8 cellular contexts compared by ENCODE assay signal in the genomic region with DNA sequence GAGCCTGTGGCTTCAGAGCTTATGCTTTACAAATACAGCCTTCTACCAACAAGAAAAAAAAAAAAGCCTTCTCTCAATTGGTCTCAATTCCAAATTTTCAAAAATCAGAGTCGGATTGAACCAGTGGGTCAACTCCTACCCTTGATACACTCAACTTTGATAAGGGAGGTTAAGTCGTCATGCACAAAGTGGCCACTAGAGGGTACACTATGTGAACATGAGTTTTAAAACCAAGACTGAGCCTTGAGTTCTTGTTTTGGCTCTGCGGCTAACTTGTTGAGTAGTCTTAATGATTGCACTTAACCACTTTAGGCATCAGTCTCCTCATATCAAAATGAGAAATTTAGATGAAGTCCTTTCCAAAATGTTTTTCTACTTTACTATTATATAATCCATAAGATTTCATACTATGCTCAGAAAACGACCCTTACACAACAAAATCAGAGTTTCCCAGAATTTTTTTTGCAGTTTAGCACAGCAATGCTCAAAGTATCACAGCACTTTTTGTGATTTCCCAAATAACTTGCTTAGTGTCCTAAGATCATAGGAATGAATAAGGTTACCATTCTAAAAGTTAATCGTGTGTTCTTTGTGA.
DNase-seq lines count a peak whose midpoint lies in the region; ATAC-seq and TF ChIP-seq lines count a peak whose summit lies in the region.

No MANE protein-coding gene starts in this region.

- H3K36me3 ChIP-seq in CD4-positive, alpha-beta memory T cell (ENCODE audit: insufficient read depth, low read length): no peaks in the 10 kb centered on the region
- H3K36me3 ChIP-seq in ascending aorta: no peaks in the 10 kb centered on the region

- peaks cover 1 to 3% of the 10 kb centered on the region in 2 donors for H3K27me3 Mint-ChIP-seq in CD4-positive, alpha-beta memory T cell

- DNase-seq in CD4-positive, alpha-beta memory T cell: peak; percentile 44 to 57 (median 50)
- no peak for DNase-seq in RWPE1 (ENCODE audit: low spot score)
- peak in 1 of 2 donors; percentile 74 for DNase-seq in ascending aorta (ENCODE audit: low spot score in 2 of 2)
- peak; percentile 67 for DNase-seq in islet precursor cell
- peak; percentile 51 to 63 for DNase-seq in stimulated activated CD4-positive, alpha-beta T cell treated with anti-CD3 and anti-CD28 coated beads, Interleukin-4, amount 100 ng/mL, for 4 hours
- DNase-seq in NOMO-1 (lab: John Stamatoyannopoulos, UW; ENCODE audit: unreplicated experiment in 2 of 2): no peak

- POLR2A ChIA-PET in CD4-positive, alpha-beta memory T cell (lab: Charles Lee; ENCODE audit: partially characterized antibody): interaction anchor here (0.7 to 0.9 kb wide), 2 partner anchors 68 to 244 kb away, joined by 3 to 4 read pairs; no protein-coding TSS in a partner anchor
- POLR2A ChIA-PET in RWPE1 (lab: Yijun Ruan, JAX; ENCODE audit: low non-redundant PET): no interaction called here

- no peak overlapping the region for H3K27ac ChIP-seq in CD4-positive, alpha-beta memory T cell (ENCODE audit: low read depth, low read length)
- H3K27ac ChIP-seq in RWPE1 (no peak overlapping the region), ascending aorta (no peak overlapping the region)

- no peaks in the 10 kb centered on the region for H3K9me3 Mint-ChIP-seq in CD4-positive, alpha-beta memory T cell

- peak; percentile 84 for TF ChIP-seq CTCF in RWPE1 (conservative IDR thresholded peaks at IDR 0.05; ENCODE audit: low read depth)
- TF ChIP-seq CTCF in ascending aorta (IDR thresholded peaks at IDR 0.05): peak; percentile 27 to 73 (median 59)

- intact Hi-C loops in CD4-positive, alpha-beta memory T cell (cut with micrococcal nuclease): loop anchor here (1.0 to 10.0 kb wide), 4 partner anchors 80 to 475 kb away; no protein-coding TSS in a partner anchor
- intact Hi-C loops in ascending aorta (cut with DNase I): no loop called here

- H3K4me1 Mint-ChIP-seq in CD4-positive, alpha-beta memory T cell: peaks cover 0 to 8% (median 5%) of the 10 kb centered on the region in 4 donors

- H3K4me1 ChIP-seq in CD4-positive, alpha-beta memory T cell (ENCODE audit: insufficient read depth, low read length): no peaks in the 10 kb centered on the region
- H3K4me1 ChIP-seq in ascending aorta: no peaks in the 10 kb centered on the region

- ATAC-seq in GM19043 (IDR thresholded peaks at IDR 0.05; ENCODE audit: low read depth, unreplicated experiment) (peak; percentile 70), HG03442 (IDR thresholded peaks at IDR 0.05; ENCODE audit: unreplicated experiment) (peak; percentile 77)

- H3K9me3 ChIP-seq in CD4-positive, alpha-beta memory T cell (ENCODE audit: control insufficient read depth in 1 of 2, low read length in 2 of 2): no peaks in the 10 kb centered on the region
- no peaks in the 10 kb centered on the region for H3K9me3 ChIP-seq in ascending aorta

- no peak overlapping the region for H3K4me3 ChIP-seq in CD4-positive, alpha-beta memory T cell (ENCODE audit: low read length in 2 of 2)
- H3K4me3 ChIP-seq in ascending aorta: no peak overlapping the region

- H3K27me3 ChIP-seq in CD4-positive, alpha-beta memory T cell (ENCODE audit: insufficient read depth, low read length): peaks cover 4% of the 10 kb centered on the region
- no peaks in the 10 kb centered on the region for H3K27me3 ChIP-seq in ascending aorta

- H3K27ac Mint-ChIP-seq in CD4-positive, alpha-beta memory T cell: peak overlapping the region in 1 of 7 donors; percentile 43

- no peaks in the 10 kb centered on the region for H3K36me3 Mint-ChIP-seq in CD4-positive, alpha-beta memory T cell

- CTCF ChIA-PET in CD4-positive, alpha-beta memory T cell (lab: Charles Lee; ENCODE audit: partially characterized antibody): interaction anchor here (0.6 to 8.8 kb wide), 48 partner anchors 9 to 556 kb away, joined by 3 to 166 read pairs (median 6); a partner anchor contains a TSS
- CTCF ChIA-PET in RWPE1 (lab: Yijun Ruan, JAX): interaction anchor here (0.7 to 1.2 kb wide), 11 partner anchors 9 to 665 kb away, joined by 3 to 8 read pairs (median 3); a partner anchor contains a TSS

- H3K4me3 Mint-ChIP-seq in CD4-positive, alpha-beta memory T cell: no peak overlapping the region

Comparison
In these comparisons a context has a peak if more than half of its experiments do, and no peak if none do; other contexts are left out.
1. DNase-seq: peak in CD4-positive, alpha-beta memory T cell (5 of 5), islet precursor cell (single experiment) and stimulated activated CD4-positive, alpha-beta T cell treated with anti-CD3 and anti-CD28 coated beads, Interleukin-4, amount 100 ng/mL, for 4 hours (2 of 2); none in RWPE1 (single experiment) and NOMO-1 (0 of 2).